ENCODE assay signal across 8 cellular contexts in genomic region chr17:40219073-40219860, GRCh38. TPM values are rescaled to one million over a fixed set of nuclear protein-coding genes. Genes with fewer than 3 reads are reported as not detected.
DNase-seq lines count a peak whose midpoint lies in the region; ATAC-seq, FAIRE-seq and TF ChIP-seq lines count a peak whose summit lies in the region.

Gene WIPF2 (plus strand): TSS chr17:40219304. CDS start chr17:40256460, 37,156 bp downstream.

- intact Hi-C loops in dendritic cell treated with granulocyte-macrophage colony-stimulating factor and Interleukin-4, amounts not matched to agents 40 ng/mL and 50 ng/mL, for 4 days (cut with micrococcal nuclease): loop anchor here (1.0 to 2.0 kb wide), 2 partner anchors 68 to 71 kb away; partner anchors contain the start of gene CDC6
- intact Hi-C loops in left lung (cut with DNase I): no loop called here

- H3K4me3 ChIP-seq in BJ (ENCODE audit: low read depth, low read length) (peak within 1 kb of the TSS; percentile 88), left lung (peak within 1 kb of the TSS; percentile 63 to 72)

- CTCF ChIA-PET in BJ (lab: Yijun Ruan, JAX): interaction anchor here (0.9 to 1.9 kb wide), 6 partner anchors 9 to 257 kb away, joined by 3 to 8 read pairs (median 5); no protein-coding TSS in a partner anchor
- CTCF ChIA-PET in activated CD4-positive, alpha-beta T cell treated with anti-CD3 and anti-CD28 coated beads, Interleukin-2, amount 10 ng/mL, durations not matched to agents 7 days and 5 days (lab: Charles Lee): interaction anchor here (0.6 to 3.2 kb wide), 14 partner anchors 11 to 256 kb away, joined by 3 to 13 read pairs (median 4); partner anchors contain the start of gene MSL1

- H3K27me3 Mint-ChIP-seq in activated CD4-positive, alpha-beta T cell treated with anti-CD3 and anti-CD28 coated beads, Interleukin-2, amount 10 ng/mL, durations not matched to agents 7 days and 5 days: no peaks in the 10 kb centered on the region
- H3K27me3 Mint-ChIP-seq in dendritic cell treated with granulocyte-macrophage colony-stimulating factor and Interleukin-4, amounts not matched to agents 40 ng/mL and 50 ng/mL, for 4 days: no peaks in the 10 kb centered on the region

- FAIRE-seq in GM19239 (lab: Jason Lieb, UNC): peak; percentile 95

- H3K36me3 ChIP-seq in BJ (ENCODE audit: control insufficient read depth, insufficient read depth, low read length) (no peaks in the 10 kb centered on the region), left lung (no peaks in the 10 kb centered on the region)

- H3K36me3 Mint-ChIP-seq in activated CD4-positive, alpha-beta T cell treated with anti-CD3 and anti-CD28 coated beads, Interleukin-2, amount 10 ng/mL, durations not matched to agents 7 days and 5 days (ENCODE audit: low read depth): peaks cover 4% of the 10 kb centered on the region
- H3K36me3 Mint-ChIP-seq in dendritic cell treated with granulocyte-macrophage colony-stimulating factor and Interleukin-4, amounts not matched to agents 40 ng/mL and 50 ng/mL, for 4 days (ENCODE audit: low read depth): peaks cover 20% of the 10 kb centered on the region

- H3K27ac Mint-ChIP-seq in activated CD4-positive, alpha-beta T cell treated with anti-CD3 and anti-CD28 coated beads, Interleukin-2, amount 10 ng/mL, durations not matched to agents 7 days and 5 days: peak within 1 kb of the TSS; percentile 100
- peak within 1 kb of the TSS; percentile 95 for H3K27ac Mint-ChIP-seq in dendritic cell treated with granulocyte-macrophage colony-stimulating factor and Interleukin-4, amounts not matched to agents 40 ng/mL and 50 ng/mL, for 4 days

- ATAC-seq in HG03469 (IDR thresholded peaks at IDR 0.05; ENCODE audit: unreplicated experiment) (peak; percentile 56), left lung (peak; percentile 98)

- H3K4me1 ChIP-seq in left lung: peaks cover 0 to 30% of the 10 kb centered on the region in 2 donors

- DNase-seq in BJ (ENCODE audit: low read depth) (peak; percentile 80), GM19239 (ENCODE audit: insufficient read length, low spot score) (peak; percentile 93), NCI-H69 (lab: John Stamatoyannopoulos, UW) (peak; percentile 95), left lung (peak; percentile 97 to 98)
- peak; percentile 97 for DNase-seq in activated CD4-positive, alpha-beta T cell treated with anti-CD3 and anti-CD28 coated beads, Interleukin-2, amount 10 ng/mL, durations not matched to agents 7 days and 5 days
- DNase-seq in stimulated activated CD4-positive, alpha-beta T cell treated with anti-CD3 and anti-CD28 coated beads, Interleukin-2, amount 100 ng/mL, for 48 hours: peak; percentile 95

- H3K9me3 ChIP-seq in left lung: no peaks in the 10 kb centered on the region

- POLR2A ChIA-PET in BJ (lab: Charles Lee): interaction anchor here (0.6 to 1.4 kb wide), 5 partner anchors 10 to 84 kb away, joined by 3 to 17 read pairs (median 5); no protein-coding TSS in a partner anchor
- POLR2A ChIA-PET in activated CD4-positive, alpha-beta T cell treated with anti-CD3 and anti-CD28 coated beads, Interleukin-2, amount 10 ng/mL, durations not matched to agents 7 days and 5 days (lab: Charles Lee): interaction anchor here (0.9 to 1.1 kb wide), 2 partner anchors 69 to 191 kb away, joined by 3 read pairs; partner anchors contain the start of gene CDC6

- peak within 1 kb of the TSS; percentile 91 to 92 for H3K27ac ChIP-seq in left lung

- H3K4me1 Mint-ChIP-seq in activated CD4-positive, alpha-beta T cell treated with anti-CD3 and anti-CD28 coated beads, Interleukin-2, amount 10 ng/mL, durations not matched to agents 7 days and 5 days: peaks cover 34% of the 10 kb centered on the region
- peaks cover 40% of the 10 kb centered on the region for H3K4me1 Mint-ChIP-seq in dendritic cell treated with granulocyte-macrophage colony-stimulating factor and Interleukin-4, amounts not matched to agents 40 ng/mL and 50 ng/mL, for 4 days (ENCODE audit: low read depth)

- peak; percentile 84 for TF ChIP-seq CTCF in BJ (IDR thresholded peaks at IDR 0.05; ENCODE audit: insufficient read depth, low read depth, low read length)
- TF ChIP-seq CTCF in left lung (IDR thresholded peaks at IDR 0.05): peak; percentile 54 to 78

- H3K4me3 Mint-ChIP-seq in activated CD4-positive, alpha-beta T cell treated with anti-CD3 and anti-CD28 coated beads, Interleukin-2, amount 10 ng/mL, durations not matched to agents 7 days and 5 days: peak within 1 kb of the TSS; percentile 80
- peak within 1 kb of the TSS; percentile 94 for H3K4me3 Mint-ChIP-seq in dendritic cell treated with granulocyte-macrophage colony-stimulating factor and Interleukin-4, amounts not matched to agents 40 ng/mL and 50 ng/mL, for 4 days

- no peaks in the 10 kb centered on the region for H3K27me3 ChIP-seq in BJ (ENCODE audit: control insufficient read depth, insufficient read depth, low read length)
- no peaks in the 10 kb centered on the region for H3K27me3 ChIP-seq in left lung

- H3K9me3 Mint-ChIP-seq in activated CD4-positive, alpha-beta T cell treated with anti-CD3 and anti-CD28 coated beads, Interleukin-2, amount 10 ng/mL, durations not matched to agents 7 days and 5 days: no peaks in the 10 kb centered on the region
- no peaks in the 10 kb centered on the region for H3K9me3 Mint-ChIP-seq in dendritic cell treated with granulocyte-macrophage colony-stimulating factor and Interleukin-4, amounts not matched to agents 40 ng/mL and 50 ng/mL, for 4 days

RNA-seq across cellular contexts. Expression of gene WIPF2, which starts in this region (rescaled TPM):
- polyA plus RNA-seq in BJ (2011; rRNA removed): 7.9 and 8.1 TPM in 2 replicates
- 6.6 and 7.1 TPM in 2 replicates for polyA minus RNA-seq in BJ (2011; rRNA and poly(A)+ RNA removed)
- 10 to 100 TPM; 23.7 to 26.7 TPM for total RNA-seq in activated CD4-positive, alpha-beta T cell treated with anti-CD3 and anti-CD28 coated beads, Interleukin-2, amount 10 ng/mL, durations not matched to agents 7 days and 5 days
- total RNA-seq in left lung: 10 to 100 TPM; 35.5 to 35.8 TPM

Comparison
In these comparisons a context has a peak if more than half of its experiments do, and no peak if none do; other contexts are left out.
1. Peak in every context shown above with its lines: DNase-seq, ATAC-seq, H3K4me3 ChIP-seq and H3K27ac ChIP-seq.